9 cellular contexts compared by ENCODE assay signal in the genomic region with DNA sequence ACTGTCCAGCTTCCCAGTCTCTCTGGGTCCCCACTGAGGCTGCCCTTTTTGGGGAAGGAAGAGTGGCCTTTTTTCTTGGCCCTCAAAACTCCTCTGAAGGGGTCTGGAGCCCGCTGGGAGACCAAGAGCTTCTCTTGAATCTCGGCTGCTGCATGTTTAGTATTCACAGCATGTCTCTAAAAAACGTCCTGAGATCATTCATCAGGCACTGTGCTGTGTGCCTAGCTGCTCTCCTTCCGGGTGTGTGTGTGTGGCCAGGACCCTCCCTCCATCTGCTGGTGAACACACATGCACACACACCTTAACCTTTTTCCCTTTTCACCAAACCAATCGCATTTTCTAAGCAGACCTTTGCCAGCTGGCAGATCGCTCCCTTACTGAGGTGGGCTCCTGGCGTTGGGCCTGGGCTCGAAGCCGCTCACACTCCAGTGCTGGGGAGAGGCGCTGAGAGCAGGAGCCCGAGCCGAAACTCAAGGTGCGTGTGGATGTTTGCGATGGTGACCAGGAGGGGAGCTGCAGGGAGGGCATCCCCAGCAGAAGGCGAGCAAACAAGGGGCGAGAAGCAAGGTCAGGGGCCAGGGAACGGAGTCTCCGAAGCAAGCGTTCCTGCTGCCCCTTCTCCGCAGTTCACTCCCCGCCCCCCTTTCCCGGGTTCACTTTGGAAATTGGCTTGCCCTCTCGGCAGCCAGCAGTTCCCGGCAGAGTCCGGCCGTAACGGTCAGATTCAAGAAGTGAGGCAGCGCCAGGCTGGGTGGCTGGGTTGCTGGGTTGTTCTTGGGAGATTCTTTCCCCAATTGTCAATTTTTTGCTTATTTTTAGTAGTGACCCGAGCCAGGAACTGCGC. TPM values are rescaled to one million over a fixed set of nuclear protein-coding genes. Genes with fewer than 3 reads are reported as not detected.
DNase-seq lines count a peak whose midpoint lies in the region; ATAC-seq and TF ChIP-seq lines count a peak whose summit lies in the region.
"Had no signal": no experiment of that assay in that cellular context is flagged by ENCODE, and none has a peak within 500 bp of the region (broad histone marks: within the 10 kb centered on the region; RNA-seq: fewer than 3 reads in every experiment).

No MANE protein-coding gene starts in this region.

- peaks cover 0 to 6% (median 0%) of the 10 kb centered on the region in 4 donors for H3K4me1 ChIP-seq in transverse colon

- peak overlapping the region in 3 of 4 donors; percentile 23 to 49 (median 31) for H3K4me3 ChIP-seq in transverse colon

- in situ Hi-C loops in transverse colon (cut with MboI; ENCODE audit: low pct_ligation_motif_present in 1 of 4, low pct_unique_long_range_greater_than_20kb in 1 of 4, low sequenced_read_pairs in 3 of 4): no loop called here

- peaks cover 0 to 8% (median 3%) of the 10 kb centered on the region in 7 donors for H3K9me3 Mint-ChIP-seq in CD14-positive monocyte
- H3K9me3 Mint-ChIP-seq in activated T-helper 2 cell treated with anti-CD3 and anti-CD28 coated beads, Interferon-gamma antibody, Interleukin-2, Interleukin-4, amounts not matched to agents 10 μg/mL and 5 μg/mL and 100 μg/mL, durations not matched to agents 14 hours and 24 hours and 36 hours: no peaks in the 10 kb centered on the region

- H3K36me3 Mint-ChIP-seq in CD14-positive monocyte: no peaks in the 10 kb centered on the region
- no peaks in the 10 kb centered on the region for H3K36me3 Mint-ChIP-seq in activated T-helper 2 cell treated with anti-CD3 and anti-CD28 coated beads, Interferon-gamma antibody, Interleukin-2, Interleukin-4, amounts not matched to agents 10 μg/mL and 5 μg/mL and 100 μg/mL, durations not matched to agents 14 hours and 24 hours and 36 hours (ENCODE audit: low read depth)

- no peak for TF ChIP-seq EP300 in transverse colon (IDR thresholded peaks at IDR 0.05; ENCODE audit: low read depth)

- intact Hi-C loops in CD14-positive monocyte (cut with micrococcal nuclease) (no loop called here), left colon (cut with DNase I, micrococcal nuclease) (no loop called here), transverse colon (cut with DNase I; ENCODE audit: low total_unique reads) (no loop called here)
- intact Hi-C loops in activated T-helper 2 cell treated with anti-CD3 and anti-CD28 coated beads, Interferon-gamma antibody, Interleukin-2, Interleukin-4, amounts not matched to agents 10 μg/mL and 5 μg/mL and 100 μg/mL, durations not matched to agents 14 hours and 24 hours and 36 hours (cut with micrococcal nuclease): no loop called here

- H3K27ac ChIP-seq in transverse colon: no peak overlapping the region

- no peaks in the 10 kb centered on the region for H3K9me3 ChIP-seq in transverse colon

- peaks cover 13% of the 10 kb centered on the region for H3K27me3 ChIP-seq in transverse colon

- H3K27me3 Mint-ChIP-seq in CD14-positive monocyte (ENCODE audit: low read depth in 3 of 3): peaks cover 43 to 68% (median 67%) of the 10 kb centered on the region in 3 donors
- peaks cover 42% of the 10 kb centered on the region for H3K27me3 Mint-ChIP-seq in activated T-helper 2 cell treated with anti-CD3 and anti-CD28 coated beads, Interferon-gamma antibody, Interleukin-2, Interleukin-4, amounts not matched to agents 10 μg/mL and 5 μg/mL and 100 μg/mL, durations not matched to agents 14 hours and 24 hours and 36 hours (ENCODE audit: low read depth)

- 34% methylated on average over 30 of the region's 30 CpGs; no CpG with 5 or more reads in 1 of the 2 donors for WGBS in transverse colon (ENCODE audit: low coverage in 1 of 2), 2 donors

- no peak overlapping the region for H3K27ac Mint-ChIP-seq in CD14-positive monocyte
- no peak overlapping the region for H3K27ac Mint-ChIP-seq in activated T-helper 2 cell treated with anti-CD3 and anti-CD28 coated beads, Interferon-gamma antibody, Interleukin-2, Interleukin-4, amounts not matched to agents 10 μg/mL and 5 μg/mL and 100 μg/mL, durations not matched to agents 14 hours and 24 hours and 36 hours

- peak overlapping the region; percentile 42 to 67 for H3K4me3 Mint-ChIP-seq in CD14-positive monocyte
- peak overlapping the region; percentile 33 for H3K4me3 Mint-ChIP-seq in activated T-helper 2 cell treated with anti-CD3 and anti-CD28 coated beads, Interferon-gamma antibody, Interleukin-2, Interleukin-4, amounts not matched to agents 10 μg/mL and 5 μg/mL and 100 μg/mL, durations not matched to agents 14 hours and 24 hours and 36 hours (ENCODE audit: low read depth)

- ATAC-seq in left colon: peak; percentile 48
- no peak for ATAC-seq in GM18870 (IDR thresholded peaks at IDR 0.05; ENCODE audit: unreplicated experiment)
- ATAC-seq in GM21423 (IDR thresholded peaks at IDR 0.05; ENCODE audit: unreplicated experiment): no peak
- no peak for ATAC-seq in HG03159 (IDR thresholded peaks at IDR 0.05; ENCODE audit: unreplicated experiment)

- H3K4me1 Mint-ChIP-seq in CD14-positive monocyte: peaks cover 3% of the 10 kb centered on the region
- H3K4me1 Mint-ChIP-seq in activated T-helper 2 cell treated with anti-CD3 and anti-CD28 coated beads, Interferon-gamma antibody, Interleukin-2, Interleukin-4, amounts not matched to agents 10 μg/mL and 5 μg/mL and 100 μg/mL, durations not matched to agents 14 hours and 24 hours and 36 hours (ENCODE audit: low read depth): peaks cover 3% of the 10 kb centered on the region

- DNase-seq in CD14-positive monocyte (ENCODE audit: low spot score) (no peak), HT-29 (ENCODE audit: low spot score) (peak; percentile 19), left colon (peak in 1 of 2 donors; percentile 13), transverse colon (no peak)
- DNase-seq in activated T-helper 2 cell treated with anti-CD3 and anti-CD28 coated beads, Interferon-gamma antibody, Interleukin-2, Interleukin-4, amounts not matched to agents 10 μg/mL and 5 μg/mL and 100 μg/mL, durations not matched to agents 14 hours and 24 hours and 36 hours (ENCODE audit: low spot score): no peak

- TF ChIP-seq POLR2A in transverse colon (IDR thresholded peaks at IDR 0.05): no peak

- no peak for TF ChIP-seq CTCF in CD14-positive monocyte (IDR thresholded peaks at IDR 0.05)
- TF ChIP-seq CTCF in transverse colon (IDR thresholded peaks at IDR 0.05): no peak

- H3K36me3 ChIP-seq in transverse colon: no peaks in the 10 kb centered on the region

RNA-seq across cellular contexts. Expression of a gene that starts 0.6 kb away (rescaled TPM):
- not detected for polyA plus RNA-seq in CD14-positive monocyte
- 0.03 TPM in 2 replicates for total RNA-seq in HT-29 (2014; rRNA removed; shearing (Covaris generic))
- total RNA-seq in activated T-helper 2 cell treated with anti-CD3 and anti-CD28 coated beads, Interferon-gamma antibody, Interleukin-2, Interleukin-4, amounts not matched to agents 10 μg/mL and 5 μg/mL and 100 μg/mL, durations not matched to agents 14 hours and 24 hours and 36 hours: not detected in 2 replicates
- total RNA-seq in left colon: under 1 TPM; 0.17 to 0.27 TPM
- total RNA-seq in transverse colon: under 1 TPM in 3 of 4 donors, not detected in 1; under 0.01 to 0.75 (median 0.16) TPM
- total RNA-seq: glomerular endothelial cell had no signal
